8 cellular contexts compared by ENCODE assay signal in genomic region chr1:25819496-25820246, GRCh38. TPM values are rescaled to one million over a fixed set of nuclear protein-coding genes. Genes with fewer than 3 reads are reported as not detected.
DNase-seq lines count a peak whose midpoint lies in the region; ATAC-seq and TF ChIP-seq lines count a peak whose summit lies in the region.

TSS of gene MTFR1L (plus strand) at chr1:25819954. CDS start at chr1:25823105, 3,151 bp downstream.

- H3K9me3 ChIP-seq in OCI-LY7 (ENCODE audit: low read length) = no peaks in the 10 kb centered on the region
- no peaks in the 10 kb centered on the region for H3K9me3 ChIP-seq in mucosa of stomach (ENCODE audit: control insufficient read depth, low read length)

- CTCF ChIA-PET in OCI-LY7 (lab: Charles Lee; ENCODE audit: unreplicated experiment) = interaction anchor here (0.6 kb wide), 1 partner anchor 21 kb away, joined by 4 read pairs; no protein-coding TSS in a partner anchor

- POLR2A ChIA-PET in OCI-LY7 (lab: Charles Lee) = interaction anchor here (0.5 to 1.8 kb wide), 3 partner anchors 10 to 347 kb away, joined by 3 to 6 read pairs (median 4); partner anchors contain the start of gene PAFAH2

- H3K4me3 ChIP-seq in OCI-LY7 (ENCODE audit: low read depth, low read length, poor library complexity, severe bottlenecking) = peak within 1 kb of the TSS; percentile 84
- peak within 1 kb of the TSS; percentile 94 for H3K4me3 ChIP-seq in epithelial cell of proximal tubule (ENCODE audit: low read depth, low read length)
- peak within 1 kb of the TSS; percentile 92 for H3K4me3 ChIP-seq in mucosa of stomach (ENCODE audit: low read length)

- no peaks in the 10 kb centered on the region for H3K9me2 ChIP-seq in OCI-LY7 (ENCODE audit: insufficient read depth, low read length)

- no peaks in the 10 kb centered on the region for H3K27me3 ChIP-seq in mucosa of stomach (ENCODE audit: control insufficient read depth, insufficient read depth, low read length)

- no peak for TF ChIP-seq CTCF in OCI-LY7 (conservative IDR thresholded peaks at IDR 0.05; ENCODE audit: low read length)
- TF ChIP-seq CTCF in epithelial cell of proximal tubule (conservative IDR thresholded peaks at IDR 0.05; ENCODE audit: low read depth, low read length) = no peak

- peak within 1 kb of the TSS; percentile 77; the same call in 1 of the 2 replicates for H2AFZ ChIP-seq in OCI-LY7 (ENCODE audit: low read length)

- H3K9ac ChIP-seq in mucosa of stomach (ENCODE audit: low read length) = peak within 1 kb of the TSS; percentile 90

- H3K4me1 ChIP-seq in OCI-LY7 (ENCODE audit: insufficient read depth, low read length, poor library complexity, severe bottlenecking) (peaks cover 30% of the 10 kb centered on the region), mucosa of stomach (ENCODE audit: control insufficient read depth, insufficient read depth, low read length) (peaks cover 28% of the 10 kb centered on the region)

- no peaks in the 10 kb centered on the region for H3K36me3 ChIP-seq in OCI-LY7 (ENCODE audit: insufficient read depth, low read length)
- no peaks in the 10 kb centered on the region for H3K36me3 ChIP-seq in mucosa of stomach (ENCODE audit: control insufficient read depth, insufficient read depth, low read length)

- peak within 1 kb of the TSS; percentile 87 for H3K27ac ChIP-seq in OCI-LY7 (ENCODE audit: low read depth, low read length, poor library complexity, severe bottlenecking)

- peak within 1 kb of the TSS; percentile 74 for H3K4me2 ChIP-seq in OCI-LY7 (ENCODE audit: low read length)

- DNase-seq in D341Med (ENCODE audit: low spot score) = peak; percentile 95
- DNase-seq in HT-29 (ENCODE audit: low spot score) = peak; percentile 87
- DNase-seq in OCI-LY7 (ENCODE audit: low spot score) = peak; percentile 92
- peak; percentile 92 for DNase-seq in activated T-cell treated with anti-CD3 and anti-CD28 coated beads for 4 hours
- no peak for DNase-seq in epithelial cell of proximal tubule (ENCODE audit: low read depth)
- peak; percentile 86 to 89 for DNase-seq in stimulated activated CD8-positive, alpha-beta memory T cell treated with anti-CD3 and anti-CD28 coated beads, Interleukin-7, amount 100 ng/mL, for 1 hour (ENCODE audit: low read depth in 2 of 2)

- BruUV-seq in OCI-LY7 (replicated peaks; lab: Mats Ljungman, UMichigan) = no TSS peak

- H4K20me1 ChIP-seq in OCI-LY7 (ENCODE audit: insufficient read depth, low read length) = no peaks in the 10 kb centered on the region

- intact Hi-C loops in OCI-LY7 (cut with micrococcal nuclease; ENCODE audit: unreplicated experiment) = loop anchor here (2.0 to 10.0 kb wide), 2 partner anchors 179 to 575 kb away; partner anchors contain the start of genes PAFAH2 and RSRP1

- peak; percentile 28 for ATAC-seq in GM19468 (IDR thresholded peaks at IDR 0.05; ENCODE audit: extremely low read depth, unreplicated experiment)

- peaks cover 12% of the 10 kb centered on the region; the same call in 1 of the 2 replicates for H3K79me2 ChIP-seq in OCI-LY7 (ENCODE audit: insufficient read depth, low read depth, low read length)

RNA-seq across cellular contexts. Expression of gene MTFR1L, which starts in this region (rescaled TPM):
- total RNA-seq in HT-29 (2014; rRNA removed; shearing (Covaris generic)) = 13.6 and 22.0 TPM in 2 replicates
- 33.6 and 35.3 TPM in 2 replicates for total RNA-seq in OCI-LY7 (2014; rRNA removed; shearing (Covaris generic))
- total RNA-seq in OCI-LY7 (2022) (43.4 and 51.2 TPM in 2 replicates), epithelial cell of proximal tubule (21.6 and 27.3 TPM in 2 replicates)
